ENCODE assay signal across 24 cellular contexts in genomic region chr4:183831689-183832088, GRCh38.
DNase-seq lines count a peak whose midpoint lies in the region; ATAC-seq and TF ChIP-seq lines count a peak whose summit lies in the region.
"Had no signal": no experiment of that assay in that cellular context is flagged by ENCODE, and none has a peak within 500 bp of the region (broad histone marks: within the 10 kb centered on the region; RNA-seq: fewer than 3 reads in every experiment).

No MANE protein-coding gene starts in this region.

- no peak for TF ChIP-seq EP300 in gastroesophageal sphincter (IDR thresholded peaks at IDR 0.05)

- peaks cover 0 to 30% (median 3%) of the 10 kb centered on the region in 3 donors for H3K4me1 ChIP-seq in gastroesophageal sphincter
- H3K4me1 ChIP-seq in subcutaneous abdominal adipose tissue (ENCODE audit: control insufficient read depth in 5 of 5, insufficient read depth in 5 of 5, low read length in 5 of 5) = peaks cover 0 to 34% (median 20%) of the 10 kb centered on the region in 5 donors
- H3K4me1 ChIP-seq: SJCRH30 had no signal

- H3K27me3 ChIP-seq in gastroesophageal sphincter (peaks cover 7% of the 10 kb centered on the region), subcutaneous abdominal adipose tissue (ENCODE audit: control insufficient read depth in 5 of 5, insufficient read depth in 4 of 5, low read length in 5 of 5) (no peaks in the 10 kb centered on the region)
- H3K27me3 ChIP-seq: SJCRH30 had no signal

- WGBS in gastroesophageal sphincter (ENCODE audit: low coverage in 1 of 2), 2 donors = 60 to 70% methylated on average over 5 of the region's 5 CpGs

- H3K36me3 ChIP-seq in gastroesophageal sphincter (no peaks in the 10 kb centered on the region), subcutaneous abdominal adipose tissue (ENCODE audit: control insufficient read depth in 5 of 5, insufficient read depth in 5 of 5, low read length in 5 of 5) (no peaks in the 10 kb centered on the region)
- H3K36me3 ChIP-seq: SJCRH30, WERI-Rb-1 had no signal

- no peak for TF ChIP-seq CTCF in gastroesophageal sphincter (IDR thresholded peaks at IDR 0.05)

- no peak overlapping the region for H3K27ac ChIP-seq in gastroesophageal sphincter
- H3K27ac ChIP-seq in subcutaneous abdominal adipose tissue (ENCODE audit: low read depth, low read length) = peak overlapping the region; percentile 63
- H3K27ac ChIP-seq: KMS-11, PC-9, SJCRH30, WERI-Rb-1 had no signal

- peak; percentile 24 for ATAC-seq in gastroesophageal sphincter
- ATAC-seq in GM18511 (IDR thresholded peaks at IDR 0.05; ENCODE audit: unreplicated experiment) = no peak
- no peak for ATAC-seq in GM18873 (IDR thresholded peaks at IDR 0.05; ENCODE audit: low FRiP score, unreplicated experiment)
- ATAC-seq: T-helper 17 cell had no signal

- H3K4me3 ChIP-seq in gastroesophageal sphincter (no peak overlapping the region), subcutaneous abdominal adipose tissue (ENCODE audit: low read depth in 1 of 5, low read length in 5 of 5) (no peak overlapping the region)
- H3K4me3 ChIP-seq: PC-9, SJCRH30 had no signal

- H3K9me3 ChIP-seq in gastroesophageal sphincter (no peaks in the 10 kb centered on the region), subcutaneous abdominal adipose tissue (ENCODE audit: control insufficient read depth in 5 of 5, low read length in 5 of 5) (no peaks in the 10 kb centered on the region)
- H3K9me3 ChIP-seq: SJCRH30 had no signal

- DNase-seq in SKM-1 treated with dmso at 0.1 percent for 144 hours (lab: John Stamatoyannopoulos, UW; ENCODE audit: unreplicated experiment) (peak; percentile 24), SKM-1 (lab: John Stamatoyannopoulos, UW; ENCODE audit: unreplicated experiment) (no peak), OCI-M1 (lab: John Stamatoyannopoulos, UW) (peak; percentile 70), NCI-H748 (lab: John Stamatoyannopoulos, UW; ENCODE audit: unreplicated experiment) (no peak)
- DNase-seq: activated CD4-positive, alpha-beta T cell treated with anti-CD3 and anti-CD28 coated beads, Interleukin-2, amount 10 ng/mL, durations not matched to agents 7 days and 5 days; activated naive CD4-positive, alpha-beta T cell treated with anti-CD3 and anti-CD28 coated beads, Interleukin-2, amount 50 U/mL, for 16 hours; DMS53; GOT3; kidney; mesendoderm; naive B cell; NCI-H1092; NCI-H187 treated with DMSO at 0.1 percent for 48 hours; NCI-H774; nucleus accumbens; PC-9; SJCRH30; T-helper 17 cell; WERI-Rb-1 had no signal

- no peak overlapping the region for H3K9ac ChIP-seq in subcutaneous abdominal adipose tissue (ENCODE audit: low read length in 5 of 5)
- H3K9ac ChIP-seq: KMS-11 had no signal

- no peak for TF ChIP-seq POLR2A in gastroesophageal sphincter (IDR thresholded peaks at IDR 0.05)

Comparison
In these comparisons a context has a peak if more than half of its experiments do, and no peak if none do; other contexts are left out.
1. DNase-seq: peak in SKM-1 treated with dmso at 0.1 percent for 144 hours (single experiment) and OCI-M1 (single experiment); none in SKM-1 (single experiment) and NCI-H748 (single experiment).